Comparison of ENCODE assay signal across 18 cellular contexts in the genomic region with DNA sequence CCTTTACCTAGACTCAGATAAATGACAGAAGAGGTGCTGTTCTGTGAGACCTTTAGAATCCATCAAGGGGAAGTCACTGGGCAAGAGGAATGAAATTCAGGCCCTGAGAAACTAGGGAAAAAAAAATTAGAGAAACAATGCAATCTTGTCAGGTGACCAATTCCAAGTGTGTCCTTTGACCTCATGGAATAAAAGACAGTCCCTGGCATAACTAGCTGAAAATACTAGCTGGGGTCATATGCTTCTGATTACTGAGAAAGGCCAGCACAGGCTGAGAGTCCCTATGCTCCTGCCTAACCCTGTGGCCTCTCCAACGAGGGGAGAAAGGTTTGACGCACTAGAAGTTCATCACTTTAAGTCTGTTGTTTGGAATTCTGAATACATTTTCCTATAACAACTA.
DNase-seq lines count a peak whose midpoint lies in the region; ATAC-seq and TF ChIP-seq lines count a peak whose summit lies in the region.
"Had no signal": no experiment of that assay in that cellular context is flagged by ENCODE, and none has a peak within 500 bp of the region (broad histone marks: within the 10 kb centered on the region; RNA-seq: fewer than 3 reads in every experiment).

No MANE protein-coding gene starts in this region.

- no peak overlapping the region for H2BK120ac ChIP-seq in neuronal stem cell (ENCODE audit: low read depth, low read length)

- H3K4ac ChIP-seq in neuronal stem cell (ENCODE audit: low read length) = no peak overlapping the region

- H3K4me1 Mint-ChIP-seq in Caco-2 (ENCODE audit: low read depth, unreplicated experiment) = peaks cover 33% of the 10 kb centered on the region

- H4K8ac ChIP-seq in neuronal stem cell (ENCODE audit: low read depth, low read length) = no peak overlapping the region

- no peak overlapping the region for H2BK5ac ChIP-seq in neuronal stem cell (ENCODE audit: low read length)

- no peaks in the 10 kb centered on the region for H3K27me3 Mint-ChIP-seq in Caco-2 (ENCODE audit: insufficient read depth, unreplicated experiment)
- H3K27me3 Mint-ChIP-seq: activated CD8-positive, alpha-beta T cell treated with anti-CD3 and anti-CD28 coated beads for 36 hours; activated naive CD4-positive, alpha-beta T cell treated with anti-CD3 and anti-CD28 coated beads, Interleukin-2, amount 50 U/mL, for 24 hours; natural killer cell treated with Interleukin-12 subunit alpha and Interleukin-12 subunit beta and Interleukin-15 and Interleukin-18, amount 100 ng/mL, for 72 hours had no signal

- no peak overlapping the region for H2BK15ac ChIP-seq in neuronal stem cell (ENCODE audit: low read length)

- DNase-seq in Caco-2 = no peak
- peak; percentile 42 for DNase-seq in fibroblast of villous mesenchyme (ENCODE audit: low read depth)
- peak; percentile 23 for DNase-seq in sciatic nerve (ENCODE audit: low spot score)
- DNase-seq in activated CD4-positive, alpha-beta T cell treated with anti-CD3 and anti-CD28 coated beads for 48 hours = no peak
- DNase-seq in NCI-H226 = no peak
- no peak for DNase-seq in neuronal stem cell (ENCODE audit: low spot score)
- DNase-seq: activated CD8-positive, alpha-beta T cell treated with anti-CD3 and anti-CD28 coated beads for 36 hours; activated T-cell treated with anti-CD3 and anti-CD28 coated beads, Interleukin-2, amount 50 U/mL, for 4 hours; GM23248; heart left ventricle; MG63; NCI-H1694; NCI-H345 had no signal

- no peaks in the 10 kb centered on the region for H3K36me3 ChIP-seq in Caco-2 (ENCODE audit: control insufficient read depth, insufficient read depth, low read length)
- H3K36me3 ChIP-seq in neuronal stem cell (replicated peaks in 1 of 2; ENCODE audit: control insufficient read depth in 2 of 2, insufficient read depth in 2 of 2, low read length in 2 of 2) = no peaks in the 10 kb centered on the region
- H3K36me3 ChIP-seq: heart left ventricle, MG63 had no signal

- no TSS peak for BruUV-seq in Caco-2 (replicated peaks; lab: Mats Ljungman, UMichigan)

- no peak overlapping the region for H3K4me3 Mint-ChIP-seq in Caco-2 (ENCODE audit: unreplicated experiment)
- H3K4me3 Mint-ChIP-seq: activated CD8-positive, alpha-beta T cell treated with anti-CD3 and anti-CD28 coated beads for 36 hours; activated naive CD4-positive, alpha-beta T cell treated with anti-CD3 and anti-CD28 coated beads, Interleukin-2, amount 50 U/mL, for 24 hours; activated T-cell treated with anti-CD3 and anti-CD28 coated beads, Interleukin-2, amount 50 U/mL, for 4 hours; natural killer cell treated with Interleukin-12 subunit alpha and Interleukin-12 subunit beta and Interleukin-15 and Interleukin-18, amount 100 ng/mL, for 72 hours had no signal

- no peak overlapping the region for H3K4me2 ChIP-seq in neuronal stem cell (ENCODE audit: insufficient read depth, low read length, poor library complexity, severe bottlenecking)

- H3K27ac ChIP-seq in VCaP (peak overlapping the region; percentile 69; the same call in 1 of the 2 replicates), neuronal stem cell (replicated peaks; ENCODE audit: low read length) (no peak overlapping the region)
- H3K27ac ChIP-seq: body of pancreas had no signal

- TF ChIP-seq CTCF in Caco-2 (IDR thresholded peaks at IDR 0.05; ENCODE audit: insufficient read depth in 1 of 2, low read depth in 1 of 2, low read length in 1 of 2, severe bottlenecking in 1 of 2, unreplicated experiment in 1 of 2) (no peak), VCaP (conservative IDR thresholded peaks at IDR 0.05) (no peak), fibroblast of villous mesenchyme (IDR thresholded peaks at IDR 0.05; ENCODE audit: insufficient read depth, low read depth, low read length) (no peak)

- no peak overlapping the region for H2AK5ac ChIP-seq in neuronal stem cell (ENCODE audit: low read depth, low read length)

- H3K27ac Mint-ChIP-seq in Caco-2 (ENCODE audit: unreplicated experiment) = peak overlapping the region; percentile 49
- H3K27ac Mint-ChIP-seq: activated CD8-positive, alpha-beta T cell treated with anti-CD3 and anti-CD28 coated beads for 36 hours; activated naive CD4-positive, alpha-beta T cell treated with anti-CD3 and anti-CD28 coated beads, Interleukin-2, amount 50 U/mL, for 24 hours had no signal

- H4K91ac ChIP-seq in neuronal stem cell (ENCODE audit: low read depth, low read length, poor library complexity) = no peak overlapping the region

- H2BK12ac ChIP-seq in neuronal stem cell (ENCODE audit: low read length) = no peak overlapping the region

- no peak overlapping the region for H3K18ac ChIP-seq in neuronal stem cell (ENCODE audit: low read length)

- no CpG with 5 or more reads among the region's 2 CpGs for WGBS in neuronal stem cell (ENCODE audit: extremely low coverage in 2 of 2, insufficient read length in 2 of 2, insufficient replicate concordance in 1 of 2), 2 donors

- intact Hi-C loops in Caco-2 (cut with micrococcal nuclease; ENCODE audit: unreplicated experiment) = no loop called here
- intact Hi-C loops in sciatic nerve (cut with DNase I) = loop anchor here (2.0 kb wide), 1 partner anchor 417 kb away; no protein-coding TSS in a partner anchor

- CTCF ChIA-PET in Caco-2 (lab: Charles Lee) = interaction anchor here (1.0 kb wide), 1 partner anchor 421 kb away, joined by 3 read pairs; no protein-coding TSS in a partner anchor

- ATAC-seq in sciatic nerve (peak; percentile 78), GM21423 (IDR thresholded peaks at IDR 0.05; ENCODE audit: unreplicated experiment) (no peak)
- ATAC-seq: activated CD8-positive, alpha-beta T cell treated with anti-CD3 and anti-CD28 coated beads for 36 hours; activated T-cell treated with anti-CD3 and anti-CD28 coated beads, Interleukin-2, amount 50 U/mL, for 4 hours; body of pancreas; heart left ventricle; natural killer cell treated with Interleukin-12 subunit alpha and Interleukin-12 subunit beta and Interleukin-15 and Interleukin-18, amount 100 ng/mL, for 72 hours had no signal

- H3K9me3 Mint-ChIP-seq in Caco-2 (ENCODE audit: unreplicated experiment) = no peaks in the 10 kb centered on the region
- H3K9me3 Mint-ChIP-seq: activated CD8-positive, alpha-beta T cell treated with anti-CD3 and anti-CD28 coated beads for 36 hours; activated naive CD4-positive, alpha-beta T cell treated with anti-CD3 and anti-CD28 coated beads, Interleukin-2, amount 50 U/mL, for 24 hours; activated T-cell treated with anti-CD3 and anti-CD28 coated beads, Interleukin-2, amount 50 U/mL, for 4 hours; natural killer cell treated with Interleukin-12 subunit alpha and Interleukin-12 subunit beta and Interleukin-15 and Interleukin-18, amount 100 ng/mL, for 72 hours had no signal

- H3K4me3 ChIP-seq in Caco-2 (ENCODE audit: low read depth, low read length) (no peak overlapping the region), fibroblast of villous mesenchyme (ENCODE audit: low read depth, low read length) (no peak overlapping the region), neuronal stem cell (ENCODE audit: low read length in 2 of 2) (no peak overlapping the region)
- H3K4me3 ChIP-seq: body of pancreas, GM23248, heart left ventricle, MG63 had no signal

- H3K14ac ChIP-seq in neuronal stem cell (ENCODE audit: low read length) = no peak overlapping the region

- H3K36me3 Mint-ChIP-seq in Caco-2 (ENCODE audit: insufficient read depth, unreplicated experiment) = no peaks in the 10 kb centered on the region
- H3K36me3 Mint-ChIP-seq: activated naive CD4-positive, alpha-beta T cell treated with anti-CD3 and anti-CD28 coated beads, Interleukin-2, amount 50 U/mL, for 24 hours; natural killer cell treated with Interleukin-12 subunit alpha and Interleukin-12 subunit beta and Interleukin-15 and Interleukin-18, amount 100 ng/mL, for 72 hours had no signal

- H2AFZ ChIP-seq in neuronal stem cell (ENCODE audit: low read length) = no peak overlapping the region
- H2AFZ ChIP-seq: GM23248 had no signal

- H3K27me3 ChIP-seq in Caco-2 (replicated peaks; ENCODE audit: control insufficient read depth, insufficient read depth, low read length) (no peaks in the 10 kb centered on the region), neuronal stem cell (ENCODE audit: control insufficient read depth in 3 of 3, insufficient read depth in 3 of 3, low read depth in 1 of 3, low read length in 3 of 3) (no peaks in the 10 kb centered on the region)
- H3K27me3 ChIP-seq: body of pancreas, heart left ventricle, MG63 had no signal

- POLR2A ChIA-PET in Caco-2 (lab: Charles Lee) = no interaction called here

- no peak overlapping the region for H3K9ac ChIP-seq in neuronal stem cell (ENCODE audit: low read depth, low read length, poor library complexity)
- H3K9ac ChIP-seq: GM23248 had no signal

- no peak overlapping the region for H3K23ac ChIP-seq in neuronal stem cell (ENCODE audit: low read depth, low read length, poor library complexity)

- H3K9me3 ChIP-seq in Caco-2 = no peaks in the 10 kb centered on the region
- H3K9me3 ChIP-seq in neuronal stem cell (replicated peaks in 1 of 2; ENCODE audit: control insufficient read depth in 2 of 2, insufficient read depth in 1 of 2, low read depth in 1 of 2, low read length in 2 of 2) = no peaks in the 10 kb centered on the region
- H3K9me3 ChIP-seq: body of pancreas, heart left ventricle had no signal

- H3K4me1 ChIP-seq in Caco-2 = peaks cover 36% of the 10 kb centered on the region
- H3K4me1 ChIP-seq in neuronal stem cell (ENCODE audit: control insufficient read depth in 2 of 2, insufficient read depth in 1 of 2, low read depth in 1 of 2, low read length in 2 of 2) = peaks cover 1 to 11% of the 10 kb centered on the region in 2 donors

- H3K79me1 ChIP-seq in neuronal stem cell (ENCODE audit: low read depth, low read length) = no peaks in the 10 kb centered on the region

Comparison
In these comparisons a context has a peak if more than half of its experiments do, and no peak if none do; other contexts are left out.
1. DNase-seq: peak in fibroblast of villous mesenchyme (single experiment) and sciatic nerve (single experiment); none in Caco-2 (0 of 2), activated CD4-positive, alpha-beta T cell treated with anti-CD3 and anti-CD28 coated beads for 48 hours (single experiment), NCI-H226 (single experiment) and neuronal stem cell (single experiment).